Comparison of ENCODE assay signal across 8 cellular contexts in genomic region chr20:5100684-5101347, GRCh38.
DNase-seq lines count a peak whose midpoint lies in the region; ATAC-seq and TF ChIP-seq lines count a peak whose summit lies in the region.

No MANE protein-coding gene starts in this region.

- no peaks in the 10 kb centered on the region for H3K9me3 ChIP-seq in WERI-Rb-1 (ENCODE audit: severe bottlenecking)

- no peak overlapping the region for H3K4me3 ChIP-seq in WERI-Rb-1 (ENCODE audit: low read depth, low read length)

- peak; percentile 56 to 70 for DNase-seq in AML-193 (lab: John Stamatoyannopoulos, UW)
- peak; percentile 35 for DNase-seq in NCI-H2029 treated with DMSO at 0.1 percent for 48 hours (lab: John Stamatoyannopoulos, UW)
- peak; percentile 69 for DNase-seq in WERI-Rb-1
- DNase-seq in T47D (ENCODE audit: low read depth in 1 of 2, low spot score in 1 of 2): peak; percentile 54 to 72
- peak; percentile 66 for DNase-seq in islet precursor cell
- DNase-seq in stimulated activated CD4-positive, alpha-beta T cell treated with anti-CD3 and anti-CD28 coated beads, Interleukin-1b, Interleukin-23, amount 100 ng/mL, for 24 hours (ENCODE audit: low read depth in 4 of 4, low spot score in 1 of 4): peak; percentile 53 to 69 (median 56)

- peaks cover 76% of the 10 kb centered on the region for H3K36me3 ChIP-seq in WERI-Rb-1

- H3K27me3 ChIP-seq in WERI-Rb-1 (ENCODE audit: insufficient read depth, low read depth, severe bottlenecking): no peaks in the 10 kb centered on the region

- in situ Hi-C loops in T47D (cut with HindIII; ENCODE audit: low pct_unique_long_range_greater_than_20kb, low sequenced_read_pairs): no loop called here

- peak; percentile 70 for ATAC-seq in GM21381 (IDR thresholded peaks at IDR 0.05; ENCODE audit: unreplicated experiment)
- no peak for ATAC-seq in GM19328 (IDR thresholded peaks at IDR 0.05; ENCODE audit: unreplicated experiment)

- TF ChIP-seq CTCF in WERI-Rb-1 (IDR thresholded peaks at IDR 0.05; ENCODE audit: low read depth, low read length): peak; percentile 71

- no peak overlapping the region for H3K27ac ChIP-seq in WERI-Rb-1
